ENCODE assay signal across 28 cellular contexts in genomic region chr2:128724994-128725393, GRCh38.
"Had no signal": no experiment of that assay in that cellular context is flagged by ENCODE, and none has a peak within 500 bp of the region (broad histone marks: within the 10 kb centered on the region; RNA-seq: fewer than 3 reads in every experiment).

No MANE protein-coding gene starts in this region.

- H3K27ac ChIP-seq: brain microvascular endothelial cell, esophagus squamous epithelium, gastroesophageal sphincter had no signal

- H3K4me3 ChIP-seq: esophagus squamous epithelium, gastroesophageal sphincter had no signal

- H3K4me1 Mint-ChIP-seq: activated T-helper 17 cell treated with anti-CD3 and anti-CD28 coated beads, Interleukin-2, amount 50 U/mL, for 72 hours had no signal

- H3K4me3 Mint-ChIP-seq: activated CD4-positive, alpha-beta T cell treated with anti-CD3 and anti-CD28 coated beads for 36 hours; activated CD8-positive, alpha-beta T cell treated with anti-CD3 and anti-CD28 coated beads for 36 hours; activated naive CD8-positive, alpha-beta T cell; activated T-cell treated with anti-CD3 and anti-CD28 coated beads, Interleukin-2, amount 50 U/mL, for 4 hours; activated T-helper 17 cell treated with anti-CD3 and anti-CD28 coated beads, Interleukin-2, amount 50 U/mL, for 72 hours; effector memory CD8-positive, alpha-beta T cell had no signal

- H3K4me1 ChIP-seq: gastroesophageal sphincter had no signal

- DNase-seq: activated CD4-positive, alpha-beta T cell treated with anti-CD3 and anti-CD28 coated beads for 36 hours; activated CD4-positive, alpha-beta T cell treated with anti-CD3 and anti-CD28 coated beads, Interleukin-2, amount 50 U/mL, for 1 hour; activated CD4-positive, alpha-beta T cell treated with anti-CD3 and anti-CD28 coated beads, Interleukin-2, amount 50 U/mL, for 48 hours; activated CD4-positive, CD25-positive, alpha-beta regulatory T cell; activated CD4-positive, CD25-positive, alpha-beta regulatory T cell treated with anti-CD3 and anti-CD28 coated beads, Interleukin-2, amount 50 U/mL, for 72 hours; activated CD8-positive, alpha-beta memory T cell treated with anti-CD3 and anti-CD28 coated beads for 24 hours; activated CD8-positive, alpha-beta T cell treated with anti-CD3 and anti-CD28 coated beads for 36 hours; activated effector memory CD4-positive, alpha-beta T cell treated with Interleukin-2 at 50 U/mL for 16 hours; activated gamma-delta T cell treated with Interleukin-2 at 50 U/mL for 16 hours; activated naive CD4-positive, alpha-beta T cell treated with anti-CD3 and anti-CD28 coated beads, Interleukin-2, amount 50 U/mL, for 16 hours; activated naive CD4-positive, alpha-beta T cell treated with Interleukin-2 at 50 U/mL for 16 hours; activated T-cell treated with anti-CD3 and anti-CD28 coated beads, Interleukin-2, amount 50 U/mL, for 4 hours; amniotic stem cell; anterior cingulate cortex; brain microvascular endothelial cell; caudate nucleus; cortex of kidney; dermis blood vessel endothelial cell; effector CD4-positive, alpha-beta T cell; effector memory CD8-positive, alpha-beta T cell; erythroblast; esophagus squamous epithelium; foreskin melanocyte; head of caudate nucleus; T-helper 2 cell had no signal

- H3K27me3 ChIP-seq: brain microvascular endothelial cell, esophagus squamous epithelium, gastroesophageal sphincter had no signal

- H3K27me3 Mint-ChIP-seq: activated CD4-positive, alpha-beta T cell treated with anti-CD3 and anti-CD28 coated beads for 36 hours had no signal

- H3K36me3 ChIP-seq: brain microvascular endothelial cell, esophagus squamous epithelium, gastroesophageal sphincter had no signal

- H3K27ac Mint-ChIP-seq: activated CD4-positive, alpha-beta T cell treated with anti-CD3 and anti-CD28 coated beads for 36 hours; activated CD8-positive, alpha-beta T cell treated with anti-CD3 and anti-CD28 coated beads for 36 hours; activated naive CD8-positive, alpha-beta T cell; activated T-helper 17 cell treated with anti-CD3 and anti-CD28 coated beads, Interleukin-2, amount 50 U/mL, for 72 hours; effector memory CD8-positive, alpha-beta T cell had no signal
